ENCODE assay signal across 8 cellular contexts in genomic region chr11:8033312-8033715, GRCh38. TPM values are rescaled to one million over a fixed set of nuclear protein-coding genes. Genes with fewer than 3 reads are reported as not detected.
A peak's percentile ranks its signal among the peaks of the same experiment; 100 is the strongest.
DNase-seq lines count a peak whose midpoint lies in the region; ATAC-seq and TF ChIP-seq lines count a peak whose summit lies in the region.

No MANE protein-coding gene starts in this region.

- H3K36me3 ChIP-seq in RWPE2 (ENCODE audit: low read depth), result no peaks in the 10 kb centered on the region

- no peaks in the 10 kb centered on the region for H3K4me1 ChIP-seq in RWPE2 (ENCODE audit: insufficient read depth, poor library complexity, severe bottlenecking)

- H3K4me1 Mint-ChIP-seq in activated naive CD4-positive, alpha-beta T cell treated with anti-CD3 and anti-CD28 coated beads for 36 hours (ENCODE audit: low read depth), result peaks cover 4% of the 10 kb centered on the region
- H3K4me1 Mint-ChIP-seq in glutamatergic neuron (ENCODE audit: low read depth, unreplicated experiment), result peaks cover 21% of the 10 kb centered on the region

- no peaks in the 10 kb centered on the region for H3K36me3 Mint-ChIP-seq in activated naive CD4-positive, alpha-beta T cell treated with anti-CD3 and anti-CD28 coated beads for 36 hours (ENCODE audit: low read depth)
- no peaks in the 10 kb centered on the region for H3K36me3 Mint-ChIP-seq in glutamatergic neuron (ENCODE audit: unreplicated experiment)

- no peaks in the 10 kb centered on the region for H3K9me3 ChIP-seq in RWPE2 (ENCODE audit: severe bottlenecking)

- no peak overlapping the region for H3K27ac ChIP-seq in RWPE2 (ENCODE audit: poor library complexity, severe bottlenecking)

- no peaks in the 10 kb centered on the region for H3K27me3 ChIP-seq in RWPE2 (ENCODE audit: insufficient read depth, poor library complexity, severe bottlenecking)

- peak; percentile 52 for DNase-seq in Caki2 (ENCODE audit: low read depth)
- DNase-seq in Kasumi-1 (lab: John Stamatoyannopoulos, UW), result peak; percentile 80 to 82
- DNase-seq in RWPE2 (ENCODE audit: low spot score), result no peak
- peak; percentile 62 for DNase-seq in activated naive CD4-positive, alpha-beta T cell treated with anti-CD3 and anti-CD28 coated beads for 36 hours
- DNase-seq in glutamatergic neuron, result peak; percentile 76
- DNase-seq in posterior cingulate gyrus, result peak; percentile 58 to 96 (median 77)

- ATAC-seq in GM21515 (IDR thresholded peaks at IDR 0.05; ENCODE audit: unreplicated experiment) (peak; percentile 74), RWPE2 (ENCODE audit: low read depth) (peak; percentile 77), HG03196 (IDR thresholded peaks at IDR 0.05; ENCODE audit: unreplicated experiment) (no peak)

- H3K9me3 Mint-ChIP-seq in activated naive CD4-positive, alpha-beta T cell treated with anti-CD3 and anti-CD28 coated beads for 36 hours, result no peaks in the 10 kb centered on the region
- peaks cover 4% of the 10 kb centered on the region for H3K9me3 Mint-ChIP-seq in glutamatergic neuron (ENCODE audit: unreplicated experiment)

- TF ChIP-seq CTCF in RWPE2 (IDR thresholded peaks at IDR 0.05; ENCODE audit: poor library complexity, severe bottlenecking) (peak; percentile 81), glutamatergic neuron (IDR thresholded peaks at IDR 0.05; ENCODE audit: partially characterized antibody, unreplicated experiment) (peak; percentile 79)

- H3K4me3 Mint-ChIP-seq in activated naive CD4-positive, alpha-beta T cell treated with anti-CD3 and anti-CD28 coated beads for 36 hours, result no peak overlapping the region
- H3K4me3 Mint-ChIP-seq in glutamatergic neuron (ENCODE audit: unreplicated experiment), result peak overlapping the region; percentile 42

- peaks cover 30% of the 10 kb centered on the region for H3K27me3 Mint-ChIP-seq in activated naive CD4-positive, alpha-beta T cell treated with anti-CD3 and anti-CD28 coated beads for 36 hours (ENCODE audit: low read depth)
- peaks cover 13% of the 10 kb centered on the region for H3K27me3 Mint-ChIP-seq in glutamatergic neuron (ENCODE audit: unreplicated experiment)

- CTCF ChIA-PET in activated naive CD4-positive, alpha-beta T cell treated with anti-CD3 and anti-CD28 coated beads for 36 hours (lab: Charles Lee), result interaction anchor here (0.6 to 6.3 kb wide), 29 partner anchors 10 to 1211 kb away, joined by 3 to 92 read pairs (median 4); partner anchors contain the start of gene EIF3F

- in situ Hi-C loops in Caki2 (cut with HindIII; ENCODE audit: low pct_unique_long_range_greater_than_20kb, low sequenced_read_pairs), result no loop called here

- intact Hi-C loops in activated naive CD4-positive, alpha-beta T cell treated with anti-CD3 and anti-CD28 coated beads for 36 hours (cut with micrococcal nuclease), result loop anchor here (1.0 to 2.0 kb wide), 4 partner anchors 27 to 66 kb away; no protein-coding TSS in a partner anchor
- intact Hi-C loops in posterior cingulate gyrus (cut with DNase I), result loop anchor here (2.0 kb wide), 1 partner anchor 65 kb away; no protein-coding TSS in a partner anchor

- H3K4me3 ChIP-seq in RWPE2 (ENCODE audit: severe bottlenecking), result no peak overlapping the region

- H3K27ac Mint-ChIP-seq in activated naive CD4-positive, alpha-beta T cell treated with anti-CD3 and anti-CD28 coated beads for 36 hours, result no peak overlapping the region
- no peak overlapping the region for H3K27ac Mint-ChIP-seq in glutamatergic neuron (ENCODE audit: unreplicated experiment)

RNA-seq across cellular contexts. Expression of gene EIF3F, which starts 46.2 kb away (rescaled TPM):
- total RNA-seq in Caki2 (2014; rRNA removed; shearing (Covaris generic); ENCODE audit: low replicate concordance), result 362 and 393 TPM in 2 replicates
- 100 to 1,000 TPM; 365 to 380 TPM for total RNA-seq in activated naive CD4-positive, alpha-beta T cell treated with anti-CD3 and anti-CD28 coated beads for 36 hours
- total RNA-seq in glutamatergic neuron (ENCODE audit: unreplicated experiment), result 217 TPM

RNA-seq across cellular contexts. Expression of gene TUB, which starts 47.7 kb away (rescaled TPM):
- total RNA-seq in Caki2 (2014; rRNA removed; shearing (Covaris generic); ENCODE audit: low replicate concordance), result not detected in 2 replicates
- total RNA-seq in activated naive CD4-positive, alpha-beta T cell treated with anti-CD3 and anti-CD28 coated beads for 36 hours, result under 1 TPM; 0.67 to 0.69 TPM
- 2.8 TPM for total RNA-seq in glutamatergic neuron (ENCODE audit: unreplicated experiment)
